Comparison of ENCODE assay signal across 15 cellular contexts in the genomic region with DNA sequence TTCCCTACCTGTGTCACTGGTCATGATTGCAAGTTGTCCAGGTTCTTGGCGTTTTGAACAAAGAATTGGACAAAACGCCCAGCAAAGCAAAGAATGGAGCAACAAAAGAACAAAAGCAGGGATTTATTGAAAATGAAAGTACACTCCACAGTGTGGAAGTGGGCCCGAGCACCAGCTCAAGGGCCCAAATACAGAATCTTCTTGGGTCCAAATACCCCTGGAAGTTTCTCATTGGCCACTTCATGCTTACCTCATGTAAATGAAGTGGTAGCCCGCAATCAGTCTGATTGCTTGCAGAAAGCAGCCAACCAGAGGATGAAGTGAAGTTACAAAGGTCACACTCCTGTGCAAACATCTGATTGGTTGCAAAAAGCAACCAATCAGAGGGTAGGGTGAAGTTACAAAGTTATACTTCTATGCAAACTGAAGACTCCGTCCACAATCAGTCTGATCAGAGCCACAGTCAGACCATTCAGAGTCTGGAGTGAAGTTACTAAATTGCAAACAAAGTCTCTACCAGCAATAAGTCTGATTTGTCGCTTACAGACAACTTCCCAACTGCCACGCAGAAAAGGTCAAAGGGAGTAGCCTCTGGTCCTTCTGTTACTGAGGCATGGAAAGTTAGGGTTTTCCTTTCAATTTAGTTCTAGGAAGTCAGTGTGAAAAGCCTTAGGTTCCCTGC. TPM values are rescaled to one million over a fixed set of nuclear protein-coding genes. Genes with fewer than 3 reads are reported as not detected.
DNase-seq lines count a peak whose midpoint lies in the region; ATAC-seq and TF ChIP-seq lines count a peak whose summit lies in the region.
"Had no signal": no experiment of that assay in that cellular context is flagged by ENCODE, and none has a peak within 500 bp of the region (broad histone marks: within the 10 kb centered on the region; RNA-seq: fewer than 3 reads in every experiment).

No MANE protein-coding gene starts in this region.

- peaks cover 8% of the 10 kb centered on the region; the same call in 1 of the 2 replicates for H3K36me3 ChIP-seq in ACC112 (ENCODE audit: insufficient read depth, low read length)
- no peaks in the 10 kb centered on the region for H3K36me3 ChIP-seq in Panc1 (ENCODE audit: control insufficient read depth, insufficient read depth, low read length)
- H3K36me3 ChIP-seq in psoas muscle (ENCODE audit: insufficient read depth in 1 of 2, low read depth in 1 of 2): no peaks in the 10 kb centered on the region

- peaks cover 14% of the 10 kb centered on the region in 2 donors for H3K4me1 Mint-ChIP-seq in natural killer cell
- H3K4me1 Mint-ChIP-seq: naive thymus-derived CD4-positive, alpha-beta T cell had no signal

- peak overlapping the region; percentile 3 for H2AFZ ChIP-seq in ACC112 (ENCODE audit: low read length, unreplicated experiment)

- no peaks in the 10 kb centered on the region for H3K79me2 ChIP-seq in ACC112 (ENCODE audit: control insufficient read depth, insufficient read depth, low read length, unreplicated experiment)

- TF ChIP-seq CTCF in Panc1 (IDR thresholded peaks at IDR 0.05) (no peak), psoas muscle (IDR thresholded peaks at IDR 0.05) (no peak), natural killer cell (IDR thresholded peaks at IDR 0.05) (no peak), GM10266 (IDR thresholded peaks at IDR 0.05; ENCODE audit: control insufficient read depth, insufficient read depth, low read depth, missing control alignments) (no peak)

- DNase-seq in Panc1 (ENCODE audit: low read depth, low spot score) (no peak), right cardiac atrium (no peak), psoas muscle (no peak), natural killer cell (no peak), GM10266 (ENCODE audit: extremely low spot score) (no peak), OCI-M1 (lab: John Stamatoyannopoulos, UW) (no peak)
- no peak for DNase-seq in stimulated activated CD4-positive, alpha-beta T cell treated with anti-CD3 and anti-CD28 coated beads, Interleukin-1b, Interleukin-23, amount 100 ng/mL, for 48 hours
- DNase-seq: activated CD8-positive, alpha-beta T cell treated with anti-CD3 and anti-CD28 coated beads for 36 hours; activated effector memory CD4-positive, alpha-beta T cell treated with anti-CD3 and anti-CD28 coated beads, Interleukin-2, amount 50 U/mL, for 16 hours; caudate nucleus; naive thymus-derived CD4-positive, alpha-beta T cell; stimulated activated CD4-positive, alpha-beta T cell treated with anti-CD3 and anti-CD28 coated beads, Interleukin-12 subunit alpha, Interleukin-12 subunit beta, amount 100 ng/mL, for 4 hours had no signal

- intact Hi-C loops in Panc1 (cut with micrococcal nuclease; ENCODE audit: unreplicated experiment): no loop called here
- intact Hi-C loops in right cardiac atrium (cut with DNase I): no loop called here
- intact Hi-C loops in psoas muscle (cut with DNase I): no loop called here
- intact Hi-C loops in natural killer cell (cut with micrococcal nuclease): no loop called here

- no peaks in the 10 kb centered on the region for H3K27me3 ChIP-seq in ACC112 (ENCODE audit: insufficient read depth, low read length)
- no peaks in the 10 kb centered on the region for H3K27me3 ChIP-seq in Panc1 (ENCODE audit: control insufficient read depth, insufficient read depth, low read length)
- no peaks in the 10 kb centered on the region for H3K27me3 ChIP-seq in right cardiac atrium (ENCODE audit: control insufficient read depth, insufficient read depth)
- no peaks in the 10 kb centered on the region for H3K27me3 ChIP-seq in psoas muscle (ENCODE audit: insufficient read depth in 3 of 3, low read length in 2 of 3)

- ATAC-seq in Panc1 (no peak), right cardiac atrium (no peak), psoas muscle (no peak), natural killer cell (no peak)
- ATAC-seq: activated CD8-positive, alpha-beta T cell treated with anti-CD3 and anti-CD28 coated beads for 36 hours; naive thymus-derived CD4-positive, alpha-beta T cell had no signal

- H3K27me3 Mint-ChIP-seq in natural killer cell (ENCODE audit: low read depth in 2 of 2): no peaks in the 10 kb centered on the region

- H3K4me1 ChIP-seq in ACC112 (ENCODE audit: control insufficient read depth, insufficient read depth, low read length, unreplicated experiment) (peaks cover 68% of the 10 kb centered on the region), Panc1 (ENCODE audit: control insufficient read depth, insufficient read depth, low read length) (peaks cover 81% of the 10 kb centered on the region), right cardiac atrium (ENCODE audit: control insufficient read depth, insufficient read depth, low read length) (no peaks in the 10 kb centered on the region), psoas muscle (peaks cover 18% of the 10 kb centered on the region)

- POLR2A ChIA-PET in Panc1 (lab: Charles Lee): interaction anchor here (0.6 to 1.9 kb wide), 4 partner anchors 12 to 152 kb away, joined by 3 to 8 read pairs (median 6); no protein-coding TSS in a partner anchor

- H3K4me3 Mint-ChIP-seq in natural killer cell: no peak overlapping the region
- H3K4me3 Mint-ChIP-seq: activated CD8-positive, alpha-beta T cell treated with anti-CD3 and anti-CD28 coated beads for 36 hours; naive thymus-derived CD4-positive, alpha-beta T cell; T-helper 2 cell treated with Interferon-gamma antibody and Interleukin-4, amounts not matched to agents 5 μg/mL and 100 μg/mL, for 36 hours had no signal

- peaks cover 18% of the 10 kb centered on the region; the same call in 1 of the 2 replicates for H3K9me3 ChIP-seq in Panc1 (ENCODE audit: control insufficient read depth, insufficient read depth, low read depth, low read length)
- no peaks in the 10 kb centered on the region for H3K9me3 ChIP-seq in right cardiac atrium (ENCODE audit: control insufficient read depth, low read length)
- H3K9me3 ChIP-seq in psoas muscle: no peaks in the 10 kb centered on the region

- no peak overlapping the region for H3K27ac Mint-ChIP-seq in natural killer cell
- H3K27ac Mint-ChIP-seq: activated CD8-positive, alpha-beta T cell treated with anti-CD3 and anti-CD28 coated beads for 36 hours; naive thymus-derived CD4-positive, alpha-beta T cell; T-helper 2 cell treated with Interferon-gamma antibody and Interleukin-4, amounts not matched to agents 5 μg/mL and 100 μg/mL, for 36 hours had no signal

- H3K4me3 ChIP-seq in ACC112 (ENCODE audit: low read depth, low read length) (peak overlapping the region; percentile 53), Panc1 (ENCODE audit: low read depth in 2 of 2, low read length in 2 of 2) (peak overlapping the region in 1 of 2 experiments; percentile 7; a peak in 1 of 4 replicates), right cardiac atrium (ENCODE audit: low read length) (no peak overlapping the region), psoas muscle (no peak overlapping the region)

- WGBS in right cardiac atrium: 88% methylated on average over 7 of the region's 7 CpGs
- WGBS in psoas muscle, 3 donors: 82 to 89% (median 86%) methylated on average over 7 of the region's 7 CpGs

- H3K27ac ChIP-seq in ACC112 (ENCODE audit: low read depth, low read length) (peak overlapping the region; percentile 99), Panc1 (ENCODE audit: low read length) (peak overlapping the region; percentile 99), right cardiac atrium (ENCODE audit: low read length) (peak overlapping the region; percentile 23), psoas muscle (peak overlapping the region; percentile 65)
- H3K27ac ChIP-seq: KMS-11 had no signal

- no peaks in the 10 kb centered on the region for H3K36me3 Mint-ChIP-seq in natural killer cell

- no peaks in the 10 kb centered on the region for H3K9me3 Mint-ChIP-seq in natural killer cell
- H3K9me3 Mint-ChIP-seq: activated CD8-positive, alpha-beta T cell treated with anti-CD3 and anti-CD28 coated beads for 36 hours; T-helper 2 cell treated with Interferon-gamma antibody and Interleukin-4, amounts not matched to agents 5 μg/mL and 100 μg/mL, for 36 hours had no signal

- CTCF ChIA-PET in Panc1 (lab: Charles Lee): no interaction called here

- in situ Hi-C loops in Panc1 (cut with HindIII; ENCODE audit: low pct_unique_long_range_greater_than_20kb, low sequenced_read_pairs): no loop called here

- no TSS peak for BruUV-seq in Panc1 (replicated peaks; lab: Mats Ljungman, UMichigan)

RNA-seq across cellular contexts. Expression of gene TM4SF1, which starts 8.3 kb away (rescaled TPM):
- total RNA-seq in Panc1 (2021; ENCODE audit: unreplicated experiment) (1,063 TPM), right cardiac atrium (100 to 1,000 TPM in 1 of 4 donors, 10 to 100 TPM in 3; 70.8 to 105 (median 83.6) TPM), psoas muscle (10 to 100 TPM; 32.9 to 61.1 (median 51.3) TPM), natural killer cell (not detected)
- 1,714 TPM for polyA plus RNA-seq in Panc1 (2012; ENCODE audit: insufficient read length)
- polyA plus RNA-seq in right cardiac atrium (130 TPM), psoas muscle (10 to 100 TPM; 30.7 to 52.8 (median 44.2) TPM)
- total RNA-seq: activated CD8-positive, alpha-beta T cell treated with anti-CD3 and anti-CD28 coated beads for 36 hours; naive thymus-derived CD4-positive, alpha-beta T cell had no signal
- polyA plus RNA-seq: naive thymus-derived CD4-positive, alpha-beta T cell had no signal

RNA-seq across cellular contexts. Expression of gene TM4SF18, which starts 52.3 kb away (rescaled TPM):
- total RNA-seq in Panc1 (2021; ENCODE audit: unreplicated experiment) (54.5 TPM), right cardiac atrium (1 to 10 TPM; 2.9 to 6.1 (median 5.2) TPM), psoas muscle (1 to 10 TPM; 1.8 to 7.7 (median 4.5) TPM), natural killer cell (not detected)
- 34.5 TPM for polyA plus RNA-seq in Panc1 (2012; ENCODE audit: insufficient read length)
- polyA plus RNA-seq in right cardiac atrium (4.5 TPM), psoas muscle (1 to 10 TPM; 2.7 to 4.6 (median 3.4) TPM)
- total RNA-seq: activated CD8-positive, alpha-beta T cell treated with anti-CD3 and anti-CD28 coated beads for 36 hours; naive thymus-derived CD4-positive, alpha-beta T cell had no signal
- polyA plus RNA-seq: naive thymus-derived CD4-positive, alpha-beta T cell had no signal

Comparison
In these comparisons a context has a peak if more than half of its experiments do, and no peak if none do; other contexts are left out.
1. H3K27ac ChIP-seq: peak in every context shown above with its lines; median percentile 99 in ACC112; 99 in Panc1; 65 in psoas muscle; 23 in right cardiac atrium.
2. RNA of gene TM4SF1, which starts 8.3 kb away (total RNA-seq): 1,063 TPM in Panc1 (single experiment), 70.8 to 105 TPM in right cardiac atrium and 32.9 to 61.1 TPM in psoas muscle; not detected in natural killer cell; every median in the first group is over 10 times any median in the second.